Comparison of ENCODE assay signal across 24 cellular contexts in genomic region chr6:83978997-83979396, GRCh38. TPM values are rescaled to one million over a fixed set of nuclear protein-coding genes. Genes with fewer than 3 reads are reported as not detected.
"Had no signal": no experiment of that assay in that cellular context is flagged by ENCODE, and none has a peak within 500 bp of the region (broad histone marks: within the 10 kb centered on the region; RNA-seq: fewer than 3 reads in every experiment).

No MANE protein-coding gene starts in this region.

- H3K9me3 ChIP-seq: SK-N-SH had no signal

- H3K27ac ChIP-seq: RWPE1 had no signal

- DNase-seq: Karpas-422; KG1; MG63; NCI-H1092; NCI-H1105 treated with DMSO at 0.1 percent for 48 hours; NCI-H1417 treated with DMSO at 0.1 percent for 48 hours; NCI-H146; NCI-H1694 treated with DMSO at 0.1 percent for 48 hours; NCI-H1930; NCI-H2081; NCI-H2107; NCI-H2227 treated with DMSO at 0.1 percent for 48 hours; NCI-H524; NCI-H526 treated with DMSO at 0.1 percent for 48 hours; NCI-H774; NK-92 treated with Interleukin-12 subunit alpha and Interleukin-12 subunit beta, amount 100 ng/mL, for 24 hours; PC-3; SHP77; SK-N-SH; SW 1271 had no signal

- ATAC-seq: Panc1, PC-3 had no signal

- H3K4me2 ChIP-seq: SK-N-SH had no signal

- H3K27me3 ChIP-seq: MG63 had no signal

- H3K36me3 ChIP-seq: MG63 had no signal

- H3K4me3 ChIP-seq: MG63 had no signal

- H3K9ac ChIP-seq: SK-N-SH had no signal

RNA-seq across cellular contexts. Expression of gene MRAP2, which starts 54.6 kb away (rescaled TPM):
- total RNA-seq: OCI-LY7 had no signal
- polyA plus RNA-seq: IgD-negative memory B cell had no signal
